In genomic region chr12:102479099-102479887, GRCh38 we compare ENCODE assay signal across 1 cellular context.
TF ChIP-seq lines count a peak whose summit lies in the region.

No MANE protein-coding gene starts in this region.

TF ChIP-seq in HepG2, 621 proteins besides CTCF, POLR2A, EP300 and RAD21 (continued from another document):
- TF ChIP-seq ZNF318 (CRISPR knock-in tag; IDR thresholded peaks at IDR 0.05) = no peak
- peak; percentile 88 to 93 for TF ChIP-seq MAFK (conservative IDR thresholded peaks at IDR 0.05 in 1 of 2, IDR thresholded peaks at IDR 0.05 in 1 of 2; ENCODE audit: low read length in 2 of 2)
- TF ChIP-seq MAFF (IDR thresholded peaks at IDR 0.05; ENCODE audit: low read depth, low read length) = peak; percentile 90
- TF ChIP-seq NFAT5 (CRISPR knock-in tag; IDR thresholded peaks at IDR 0.05) = no peak
- no peak for TF ChIP-seq TOPORS (CRISPR knock-in tag; IDR thresholded peaks at IDR 0.05)
- TF ChIP-seq RAD51 (IDR thresholded peaks at IDR 0.05; ENCODE audit: borderline replicate concordance) = no peak
- TF ChIP-seq KDM4B (CRISPR knock-in tag; IDR thresholded peaks at IDR 0.05) = no peak
- no peak for TF ChIP-seq BCL3 (CRISPR knock-in tag; IDR thresholded peaks at IDR 0.05)
- TF ChIP-seq HNRNPL (IDR thresholded peaks at IDR 0.05; ENCODE audit: low read depth, low read length) = no peak
- TF ChIP-seq, protein P1, sequence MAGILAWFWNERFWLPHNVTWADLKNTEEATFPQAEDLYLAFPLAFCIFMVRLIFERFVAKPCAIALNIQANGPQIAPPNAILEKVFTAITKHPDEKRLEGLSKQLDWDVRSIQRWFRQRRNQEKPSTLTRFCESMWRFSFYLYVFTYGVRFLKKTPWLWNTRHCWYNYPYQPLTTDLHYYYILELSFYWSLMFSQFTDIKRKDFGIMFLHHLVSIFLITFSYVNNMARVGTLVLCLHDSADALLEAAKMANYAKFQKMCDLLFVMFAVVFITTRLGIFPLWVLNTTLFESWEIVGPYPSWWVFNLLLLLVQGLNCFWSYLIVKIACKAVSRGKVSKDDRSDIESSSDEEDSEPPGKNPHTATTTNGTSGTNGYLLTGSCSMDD (CRISPR knock-in tag; IDR thresholded peaks at IDR 0.05) = no peak
- TF ChIP-seq, protein P2, sequence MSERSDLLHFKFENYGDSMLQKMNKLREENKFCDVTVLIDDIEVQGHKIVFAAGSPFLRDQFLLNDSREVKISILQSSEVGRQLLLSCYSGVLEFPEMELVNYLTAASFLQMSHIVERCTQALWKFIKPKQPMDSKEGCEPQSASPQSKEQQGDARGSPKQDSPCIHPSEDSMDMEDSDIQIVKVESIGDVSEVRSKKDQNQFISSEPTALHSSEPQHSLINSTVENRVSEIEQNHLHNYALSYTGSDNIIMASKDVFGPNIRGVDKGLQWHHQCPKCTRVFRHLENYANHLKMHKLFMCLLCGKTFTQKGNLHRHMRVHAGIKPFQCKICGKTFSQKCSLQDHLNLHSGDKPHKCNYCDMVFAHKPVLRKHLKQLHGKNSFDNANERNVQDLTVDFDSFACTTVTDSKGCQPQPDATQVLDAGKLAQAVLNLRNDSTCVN (CRISPR knock-in tag; IDR thresholded peaks at IDR 0.05; ENCODE audit: borderline replicate concordance) = no peak
- no peak for TF ChIP-seq ZNF713 (CRISPR knock-in tag; IDR thresholded peaks at IDR 0.05)
- peak; percentile 92 for TF ChIP-seq CREB1 (IDR thresholded peaks at IDR 0.05)
- TF ChIP-seq CREB1 (CRISPR knock-in tag; IDR thresholded peaks at IDR 0.05) = no peak
- TF ChIP-seq TRIM22 (IDR thresholded peaks at IDR 0.05) = no peak
- no peak for TF ChIP-seq ZNF75D (CRISPR knock-in tag; IDR thresholded peaks at IDR 0.05; ENCODE audit: borderline replicate concordance)
- TF ChIP-seq ZNF362 (CRISPR knock-in tag; IDR thresholded peaks at IDR 0.05; ENCODE audit: borderline replicate concordance) = no peak
- no peak for TF ChIP-seq ATF2 (CRISPR knock-in tag; IDR thresholded peaks at IDR 0.05)
- no peak for TF ChIP-seq GZF1 (CRISPR knock-in tag; IDR thresholded peaks at IDR 0.05)
- no peak for TF ChIP-seq KLF12 (CRISPR knock-in tag; IDR thresholded peaks at IDR 0.05; ENCODE audit: borderline replicate concordance)
- TF ChIP-seq POLR2G (IDR thresholded peaks at IDR 0.05; ENCODE audit: low read depth, low read length) = no peak
- TF ChIP-seq MED13 (CRISPR knock-in tag; IDR thresholded peaks at IDR 0.05) = no peak
- no peak for TF ChIP-seq ZNF501 (CRISPR knock-in tag; IDR thresholded peaks at IDR 0.05)
- TF ChIP-seq ZBTB33 (CRISPR knock-in tag; IDR thresholded peaks at IDR 0.05) = no peak
- TF ChIP-seq, protein P3, sequence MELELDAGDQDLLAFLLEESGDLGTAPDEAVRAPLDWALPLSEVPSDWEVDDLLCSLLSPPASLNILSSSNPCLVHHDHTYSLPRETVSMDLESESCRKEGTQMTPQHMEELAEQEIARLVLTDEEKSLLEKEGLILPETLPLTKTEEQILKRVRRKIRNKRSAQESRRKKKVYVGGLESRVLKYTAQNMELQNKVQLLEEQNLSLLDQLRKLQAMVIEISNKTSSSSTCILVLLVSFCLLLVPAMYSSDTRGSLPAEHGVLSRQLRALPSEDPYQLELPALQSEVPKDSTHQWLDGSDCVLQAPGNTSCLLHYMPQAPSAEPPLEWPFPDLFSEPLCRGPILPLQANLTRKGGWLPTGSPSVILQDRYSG (CRISPR knock-in tag; IDR thresholded peaks at IDR 0.05) = no peak
- peak; percentile 96 for TF ChIP-seq ATF7 (IDR thresholded peaks at IDR 0.05)
- TF ChIP-seq ATF7 (CRISPR knock-in tag; IDR thresholded peaks at IDR 0.05) = no peak
